Comparison of ENCODE assay signal across 7 cellular contexts in the genomic region with DNA sequence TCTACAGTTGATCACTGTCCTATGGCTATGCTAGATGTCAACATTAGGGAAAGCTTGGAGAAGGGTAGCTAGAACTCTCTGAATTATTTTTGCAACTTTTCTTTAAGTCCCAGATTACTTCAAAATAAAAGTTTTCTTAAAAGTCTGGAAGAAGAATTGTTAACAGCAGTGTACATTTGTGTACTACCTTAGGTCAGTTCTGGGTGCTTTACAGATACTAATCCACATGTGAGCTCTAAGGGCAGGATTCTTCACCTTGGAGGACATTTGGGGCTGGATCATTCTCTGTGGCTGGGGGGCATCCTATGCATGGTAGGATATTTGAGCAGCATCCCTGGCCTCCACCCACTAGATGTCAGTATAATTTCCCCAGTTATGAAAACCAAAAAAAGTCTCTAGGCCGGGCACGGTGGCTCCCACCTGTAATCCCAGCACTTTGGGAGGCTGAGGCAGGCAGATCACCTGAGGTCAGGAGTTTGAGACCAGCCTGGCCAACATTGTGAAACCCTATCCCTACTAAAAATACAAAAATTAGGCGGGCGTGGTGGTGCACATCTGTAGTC. TPM values are rescaled to one million over a fixed set of nuclear protein-coding genes. Genes with fewer than 3 reads are reported as not detected.
DNase-seq lines count a peak whose midpoint lies in the region; ATAC-seq and TF ChIP-seq lines count a peak whose summit lies in the region.

No MANE protein-coding gene starts in this region.

- DNase-seq in Caco-2 (peak in 1 of 2 experiments; percentile 26), GM20000 (ENCODE audit: low spot score) (no peak), SKM-1 treated with dmso at 0.1 percent for 144 hours (lab: John Stamatoyannopoulos, UW; ENCODE audit: unreplicated experiment) (peak; percentile 12), hepatocyte (ENCODE audit: low spot score) (no peak), kidney tubule cell (ENCODE audit: low spot score) (no peak), ACHN (no peak)

- POLR2A ChIA-PET in Caco-2 (lab: Charles Lee): interaction anchor here (0.6 kb wide), 2 partner anchors 11 to 281 kb away, joined by 4 read pairs; no protein-coding TSS in a partner anchor

- TF ChIP-seq CTCF in Caco-2 (IDR thresholded peaks at IDR 0.05; ENCODE audit: insufficient read depth in 1 of 2, low read depth in 1 of 2, low read length in 1 of 2, severe bottlenecking in 1 of 2, unreplicated experiment in 1 of 2): peak; percentile 24 to 31
- peak; percentile 17 for TF ChIP-seq CTCF in GM20000 (IDR thresholded peaks at IDR 0.05; ENCODE audit: extremely low read depth, missing control alignments)
- peak; percentile 33 for TF ChIP-seq CTCF in hepatocyte (IDR thresholded peaks at IDR 0.05; ENCODE audit: poor library complexity)

- in situ Hi-C loops in ACHN (cut with HindIII; ENCODE audit: low pct_ligation_motif_present, low pct_unique_long_range_greater_than_20kb, low sequenced_read_pairs): no loop called here

- no peaks in the 10 kb centered on the region for H3K4me1 Mint-ChIP-seq in Caco-2 (ENCODE audit: low read depth, unreplicated experiment)

- no peak overlapping the region for H3K4me3 Mint-ChIP-seq in Caco-2 (ENCODE audit: unreplicated experiment)

- no peak overlapping the region for H3K4me3 ChIP-seq in Caco-2 (ENCODE audit: low read depth, low read length)
- H3K4me3 ChIP-seq in hepatocyte: no peak overlapping the region

- WGBS in hepatocyte (ENCODE audit: low lambda C conversion rate, missing lambda C conversion rate): 82% methylated on average over 4 of the region's 4 CpGs

- H3K9me2 ChIP-seq in hepatocyte (replicated peaks; ENCODE audit: insufficient read depth): no peaks in the 10 kb centered on the region

- no peaks in the 10 kb centered on the region for H4K20me1 ChIP-seq in hepatocyte (ENCODE audit: insufficient read depth, poor library complexity, severe bottlenecking)

- ATAC-seq in HG03378 (IDR thresholded peaks at IDR 0.05; ENCODE audit: unreplicated experiment): no peak

- H3K36me3 ChIP-seq in Caco-2 (ENCODE audit: control insufficient read depth, insufficient read depth, low read length) (no peaks in the 10 kb centered on the region), hepatocyte (replicated peaks; ENCODE audit: insufficient read depth, low read depth) (no peaks in the 10 kb centered on the region)

- CTCF ChIA-PET in Caco-2 (lab: Charles Lee): interaction anchor here (0.5 kb wide), 1 partner anchor 189 kb away, joined by 3 read pairs; no protein-coding TSS in a partner anchor

- H3K79me2 ChIP-seq in hepatocyte: peaks cover 14% of the 10 kb centered on the region

- H3K27me3 Mint-ChIP-seq in Caco-2 (ENCODE audit: insufficient read depth, unreplicated experiment): no peaks in the 10 kb centered on the region

- H3K4me1 ChIP-seq in Caco-2 (peaks cover 7% of the 10 kb centered on the region; the same call in 1 of the 2 replicates), hepatocyte (ENCODE audit: insufficient read depth) (peaks cover 13% of the 10 kb centered on the region)

- H3K36me3 Mint-ChIP-seq in Caco-2 (ENCODE audit: insufficient read depth, unreplicated experiment): peaks cover 20% of the 10 kb centered on the region

- no TSS peak for BruUV-seq in Caco-2 (replicated peaks; lab: Mats Ljungman, UMichigan)

- H3K4me2 ChIP-seq in hepatocyte: no peak overlapping the region

- H3K9me3 Mint-ChIP-seq in Caco-2 (ENCODE audit: unreplicated experiment): no peaks in the 10 kb centered on the region

- no peak overlapping the region for H3K27ac ChIP-seq in hepatocyte

- H3K9me3 ChIP-seq in Caco-2: no peaks in the 10 kb centered on the region
- H3K9me3 ChIP-seq in hepatocyte (ENCODE audit: low read depth): no peaks in the 10 kb centered on the region

- intact Hi-C loops in Caco-2 (cut with micrococcal nuclease; ENCODE audit: unreplicated experiment): no loop called here

- H3K27me3 ChIP-seq in Caco-2 (replicated peaks; ENCODE audit: control insufficient read depth, insufficient read depth, low read length) (no peaks in the 10 kb centered on the region), hepatocyte (no peaks in the 10 kb centered on the region)

- no peak overlapping the region for H3K27ac Mint-ChIP-seq in Caco-2 (ENCODE audit: unreplicated experiment)

- no peak overlapping the region for H2AFZ ChIP-seq in hepatocyte

RNA-seq across cellular contexts. Expression of gene BRME1, which starts 2.8 kb away (rescaled TPM):
- total RNA-seq in Caco-2 (2022) (17.3 and 17.4 TPM in 2 replicates), hepatocyte (2.2 and 14.4 TPM in 2 replicates)
- polyA plus RNA-seq in hepatocyte: 3.2 and 4.5 TPM in 2 replicates

RNA-seq across cellular contexts. Expression of gene CC2D1A, which starts 2.9 kb away (rescaled TPM):
- total RNA-seq in Caco-2 (2022) (48.2 and 49.4 TPM in 2 replicates), hepatocyte (14.8 and 20.8 TPM in 2 replicates)
- polyA plus RNA-seq in hepatocyte: 40.9 and 43.3 TPM in 2 replicates

RNA-seq across cellular contexts. Expression of gene NANOS3, which starts 26.1 kb away (rescaled TPM):
- total RNA-seq in Caco-2 (2022): not detected in 2 replicates
- total RNA-seq in hepatocyte: 0.60 TPM in 1 of 2 replicates, not detected in the other
- 2.1 and 4.0 TPM in 2 replicates for polyA plus RNA-seq in hepatocyte

RNA-seq across cellular contexts. Expression of gene PODNL1, which starts 35.1 kb away (rescaled TPM):
- 0.72 TPM in 1 of 2 replicates, not detected in the other for total RNA-seq in Caco-2 (2022)
- 0.17 TPM in 1 of 2 replicates, not detected in the other for total RNA-seq in hepatocyte
- 2.4 and 3.3 TPM in 2 replicates for polyA plus RNA-seq in hepatocyte

RNA-seq across cellular contexts. Expression of gene DCAF15, which starts 49.2 kb away (rescaled TPM):
- total RNA-seq in Caco-2 (2022) (41.1 and 43.0 TPM in 2 replicates), hepatocyte (9.3 and 13.4 TPM in 2 replicates)
- polyA plus RNA-seq in hepatocyte: 16.4 and 19.0 TPM in 2 replicates
